ENCODE assay signal across 23 cellular contexts in the genomic region with DNA sequence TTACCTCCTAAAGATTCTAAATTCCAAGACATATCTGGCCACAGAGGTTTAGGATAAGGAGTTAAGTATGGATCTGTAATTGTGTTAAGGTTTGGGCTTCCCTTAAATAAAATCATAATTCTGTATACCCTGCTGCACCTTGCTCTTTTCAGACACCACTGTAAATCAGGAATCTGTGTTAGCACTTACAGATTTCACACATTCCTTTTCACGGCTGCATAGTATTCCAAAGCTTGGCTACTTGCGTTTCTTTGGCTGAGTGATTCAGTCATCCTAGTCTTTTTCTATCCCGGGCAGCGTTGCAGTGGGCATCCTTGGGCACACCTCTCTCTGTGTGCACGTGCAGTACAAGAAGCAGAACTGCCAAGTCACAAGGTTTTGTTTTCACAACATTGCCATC.
DNase-seq lines count a peak whose midpoint lies in the region; ATAC-seq and TF ChIP-seq lines count a peak whose summit lies in the region.
"Had no signal": no experiment of that assay in that cellular context is flagged by ENCODE, and none has a peak within 500 bp of the region (broad histone marks: within the 10 kb centered on the region; RNA-seq: fewer than 3 reads in every experiment).

No MANE protein-coding gene starts in this region.

- H3K27ac Mint-ChIP-seq in chondrocyte (ENCODE audit: unreplicated experiment) = no peak overlapping the region
- H3K27ac Mint-ChIP-seq: CD14-positive monocyte; CD4-positive, alpha-beta memory T cell; CD8-positive, alpha-beta memory T cell had no signal

- TF ChIP-seq CTCF in heart left ventricle (IDR thresholded peaks at IDR 0.05) = no peak
- no peak for TF ChIP-seq CTCF in HEK293 (tag by site-specific recombination; IDR thresholded peaks at IDR 0.05)
- TF ChIP-seq CTCF in chondrocyte (IDR thresholded peaks at IDR 0.05) = no peak

- intact Hi-C loops in left ventricle myocardium superior (cut with micrococcal nuclease) (no loop called here), heart left ventricle (cut with DNase I) (no loop called here)

- H3K36me3 ChIP-seq in heart left ventricle (peaks cover 0 to 7% (median 0%) of the 10 kb centered on the region in 9 donors), HEK293 (ENCODE audit: control insufficient read depth in 2 of 2, insufficient read depth in 1 of 2, low read length in 2 of 2) (no peaks in the 10 kb centered on the region)
- H3K36me3 ChIP-seq: BE2C had no signal

- no peak overlapping the region for H3K4me3 Mint-ChIP-seq in chondrocyte (ENCODE audit: unreplicated experiment)
- H3K4me3 Mint-ChIP-seq: CD14-positive monocyte; CD4-positive, alpha-beta memory T cell; CD4-positive, CD25-positive, alpha-beta regulatory T cell; CD8-positive, alpha-beta memory T cell had no signal

- H3K27me3 Mint-ChIP-seq in chondrocyte (ENCODE audit: low read depth) = no peaks in the 10 kb centered on the region
- H3K27me3 Mint-ChIP-seq: CD4-positive, alpha-beta memory T cell; CD4-positive, CD25-positive, alpha-beta regulatory T cell; CD8-positive, alpha-beta memory T cell had no signal

- 97 to 100% (median 97%) methylated on average over 5 of the region's 5 CpGs for WGBS in heart left ventricle, 4 donors

- POLR2A ChIA-PET in HEK293 (lab: Yijun Ruan, JAX) = no interaction called here

- H3K27me3 ChIP-seq in heart left ventricle = no peaks in the 10 kb centered on the region
- H3K27me3 ChIP-seq: BE2C, BLaER1 had no signal

- no peaks in the 10 kb centered on the region for H3K4me1 Mint-ChIP-seq in chondrocyte (ENCODE audit: low read depth)

- TF ChIP-seq POLR2A in heart left ventricle (IDR thresholded peaks at IDR 0.05) = no peak

- ATAC-seq in left ventricle myocardium superior (no peak), heart left ventricle (no peak)
- ATAC-seq: A549 had no signal

- peaks cover 10% of the 10 kb centered on the region for H3K36me3 Mint-ChIP-seq in chondrocyte (ENCODE audit: low read depth)

- H3K4me3 ChIP-seq in heart left ventricle (no peak overlapping the region), HEK293 (ENCODE audit: low read depth, low read length) (no peak overlapping the region)
- H3K4me3 ChIP-seq: A549, BLaER1 had no signal

- no peaks in the 10 kb centered on the region for H3K9me3 Mint-ChIP-seq in chondrocyte (ENCODE audit: low read depth)
- H3K9me3 Mint-ChIP-seq: CD4-positive, alpha-beta memory T cell; CD4-positive, CD25-positive, alpha-beta regulatory T cell; CD8-positive, alpha-beta memory T cell had no signal

- DNase-seq in left ventricle myocardium superior (peak; percentile 3), heart left ventricle (no peak), chondrocyte (ENCODE audit: low spot score) (peak; percentile 29), AG08396 (ENCODE audit: low spot score) (no peak), GDM1 (lab: John Stamatoyannopoulos, UW) (no peak)
- DNase-seq: BE2C; C1 segment of cervical spinal cord; CD4-positive, alpha-beta memory T cell; CD4-positive, CD25-positive, alpha-beta regulatory T cell; CD8-positive, alpha-beta memory T cell; COR-L47; DMS 273 treated with DMSO at 0.1 percent for 48 hours; DMS153; DMS53; DMS79; DND-41; EL; GF-D8 had no signal

- peaks cover 0 to 17% (median 0%) of the 10 kb centered on the region in 12 donors for H3K4me1 ChIP-seq in heart left ventricle
- H3K4me1 ChIP-seq in HEK293 (ENCODE audit: control insufficient read depth, insufficient read depth, low read length) = no peaks in the 10 kb centered on the region
- H3K4me1 ChIP-seq: A549 had no signal

- no peak overlapping the region for H3K27ac ChIP-seq in heart left ventricle
- no peak overlapping the region for H3K27ac ChIP-seq in HEK293 (ENCODE audit: extremely low read depth, low read depth, low read length)
- H3K27ac ChIP-seq: 22Rv1, A549, BLaER1 had no signal

- CTCF ChIA-PET in HEK293 (lab: Yijun Ruan, JAX) = interaction anchor here (1.5 kb wide), 1 partner anchor 8 kb away, joined by 4 read pairs; no protein-coding TSS in a partner anchor

- H3K9me3 ChIP-seq in heart left ventricle (no peaks in the 10 kb centered on the region), HEK293 (ENCODE audit: control insufficient read depth, insufficient read depth, low read depth, low read length) (no peaks in the 10 kb centered on the region)
- H3K9me3 ChIP-seq: A549, BE2C, BLaER1 had no signal

TF ChIP-seq in HEK293, 187 proteins besides CTCF, POLR2A, EP300 and RAD21:
- TF ChIP-seq ZNF571 (tag by site-specific recombination; IDR thresholded peaks at IDR 0.05) (no peak), ZNF214 (tag by site-specific recombination; IDR thresholded peaks at IDR 0.05; ENCODE audit: borderline replicate concordance) (no peak), SP7 (tag by site-specific recombination; IDR thresholded peaks at IDR 0.05) (no peak), ZNF623 (tag by site-specific recombination; IDR thresholded peaks at IDR 0.05) (no peak), ZNF146 (tag by site-specific recombination; IDR thresholded peaks at IDR 0.05) (peak; percentile 94), ZNF777 (tag by site-specific recombination; IDR thresholded peaks at IDR 0.05; ENCODE audit: borderline replicate concordance) (no peak), ZNF791 (tag by site-specific recombination; IDR thresholded peaks at IDR 0.05) (no peak), ZNF311 (tag by site-specific recombination; IDR thresholded peaks at IDR 0.05; ENCODE audit: borderline replicate concordance) (no peak)
- TF ChIP-seq, protein P1, sequence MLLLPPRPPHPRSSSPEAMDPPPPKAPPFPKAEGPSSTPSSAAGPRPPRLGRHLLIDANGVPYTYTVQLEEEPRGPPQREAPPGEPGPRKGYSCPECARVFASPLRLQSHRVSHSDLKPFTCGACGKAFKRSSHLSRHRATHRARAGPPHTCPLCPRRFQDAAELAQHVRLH (tag by site-specific recombination; IDR thresholded peaks at IDR 0.05) = 0 out of 2 replicates have a peak, but pooled peaks have one; percentile 26

Comparison
In these comparisons a context has a peak if more than half of its experiments do, and no peak if none do; other contexts are left out.
1. DNase-seq: peak in left ventricle myocardium superior (single experiment) and chondrocyte (single experiment); none in heart left ventricle (0 of 5), AG08396 (single experiment) and GDM1 (single experiment).